ENCODE assay signal across 8 cellular contexts in genomic region chr5:43305948-43306563, GRCh38. TPM values are rescaled to one million over a fixed set of nuclear protein-coding genes. Genes with fewer than 3 reads are reported as not detected.
DNase-seq lines count a peak whose midpoint lies in the region; ATAC-seq and TF ChIP-seq lines count a peak whose summit lies in the region.

No MANE protein-coding gene starts in this region.

- no peak overlapping the region for H2AFZ ChIP-seq in neuron (ENCODE audit: low read depth, low read length)

- intact Hi-C loops in esophagus squamous epithelium (cut with DNase I): loop anchor here (10.0 kb wide), 2 partner anchors 79 to 201 kb away; no protein-coding TSS in a partner anchor

- peak overlapping the region in 1 of 4 donors; percentile 19 for H3K27ac ChIP-seq in esophagus squamous epithelium

- TF ChIP-seq POLR2A in esophagus squamous epithelium (IDR thresholded peaks at IDR 0.05): no peak

- H3K36me3 Mint-ChIP-seq in activated T-cell treated with anti-CD3 and anti-CD28 coated beads, Interleukin-2, amount 50 U/mL, for 72 hours (ENCODE audit: insufficient read depth in 2 of 2): peaks cover 16 to 28% of the 10 kb centered on the region in 2 donors

- H3K36me3 ChIP-seq in esophagus squamous epithelium (peaks cover 0 to 35% (median 0%) of the 10 kb centered on the region in 3 donors), neuron (ENCODE audit: insufficient read depth, low read length) (peaks cover 73% of the 10 kb centered on the region)

- WGBS in esophagus squamous epithelium, 2 donors: 46 to 73% methylated on average over 1 of the region's 1 CpG

- H3K27me3 ChIP-seq in esophagus squamous epithelium (no peaks in the 10 kb centered on the region), neuron (ENCODE audit: insufficient read depth, low read length) (no peaks in the 10 kb centered on the region)

- H3K4me3 ChIP-seq in HFF-Myc (replicated peaks; ENCODE audit: low read depth, low read length): no peak overlapping the region
- H3K4me3 ChIP-seq in esophagus squamous epithelium: no peak overlapping the region
- H3K4me3 ChIP-seq in neuron (ENCODE audit: low read length): peak overlapping the region; percentile 5

- H3K27ac Mint-ChIP-seq in activated T-cell treated with anti-CD3 and anti-CD28 coated beads, Interleukin-2, amount 50 U/mL, for 72 hours: peak overlapping the region; percentile 90

- H3K9me3 ChIP-seq in esophagus squamous epithelium (no peaks in the 10 kb centered on the region), neuron (ENCODE audit: low read length) (no peaks in the 10 kb centered on the region)

- peaks cover 0 to 91% (median 24%) of the 10 kb centered on the region in 3 donors for H3K4me1 ChIP-seq in esophagus squamous epithelium
- peaks cover 72% of the 10 kb centered on the region for H3K4me1 ChIP-seq in neuron (ENCODE audit: insufficient read depth, low read length)

- no peaks in the 10 kb centered on the region for H3K9me3 Mint-ChIP-seq in activated T-cell treated with anti-CD3 and anti-CD28 coated beads, Interleukin-2, amount 50 U/mL, for 72 hours

- H3K4me3 Mint-ChIP-seq in activated T-cell treated with anti-CD3 and anti-CD28 coated beads, Interleukin-2, amount 50 U/mL, for 72 hours: peak overlapping the region; percentile 33 to 79

- DNase-seq in activated T-cell treated with anti-CD3 and anti-CD28 coated beads, Interleukin-2, amount 50 U/mL, for 72 hours: no peak
- DNase-seq in activated T-cell treated with anti-CD3 and anti-CD28 coated beads, Interleukin-2, amount 50 U/mL, for 48 hours: no peak
- DNase-seq in HFF-Myc (ENCODE audit: extremely low read depth, low read depth) (no peak), NCI-H1694 (lab: John Stamatoyannopoulos, UW) (peak; percentile 81), SW480 (ENCODE audit: low spot score) (peak; percentile 57), esophagus squamous epithelium (lab: John Stamatoyannopoulos, UW) (no peak)

- H3K4me1 Mint-ChIP-seq in activated T-cell treated with anti-CD3 and anti-CD28 coated beads, Interleukin-2, amount 50 U/mL, for 72 hours (ENCODE audit: low read depth): peaks cover 84% of the 10 kb centered on the region

- TF ChIP-seq CTCF in HFF-Myc (IDR thresholded peaks at IDR 0.05; ENCODE audit: low read depth, low read length, missing control alignments): peak; percentile 60
- TF ChIP-seq CTCF in esophagus squamous epithelium (IDR thresholded peaks at IDR 0.05): peak; percentile 36 to 74 (median 62)

- no peaks in the 10 kb centered on the region for H3K27me3 Mint-ChIP-seq in activated T-cell treated with anti-CD3 and anti-CD28 coated beads, Interleukin-2, amount 50 U/mL, for 72 hours (ENCODE audit: low read depth)

- ATAC-seq in activated T-cell treated with anti-CD3 and anti-CD28 coated beads, Interleukin-2, amount 50 U/mL, for 72 hours (replicated peaks in 1 of 2): peak; percentile 35 to 41
- ATAC-seq in HG03025 (IDR thresholded peaks at IDR 0.05; ENCODE audit: low FRiP score, unreplicated experiment): no peak

RNA-seq across cellular contexts. Expression of gene HMGCS1, which starts 7.2 kb away (rescaled TPM):
- 10 to 100 TPM; 78.6 to 81.5 TPM for total RNA-seq in activated T-cell treated with anti-CD3 and anti-CD28 coated beads, Interleukin-2, amount 50 U/mL, for 72 hours
- total RNA-seq in esophagus squamous epithelium: 100 to 1,000 TPM in 3 of 4 donors, 10 to 100 TPM in 1; 86.6 to 278 (median 148) TPM

Comparison
In these comparisons a context has a peak if more than half of its experiments do, and no peak if none do; other contexts are left out.
1. DNase-seq: peak in NCI-H1694 (single experiment) and SW480 (single experiment); none in activated T-cell treated with anti-CD3 and anti-CD28 coated beads, Interleukin-2, amount 50 U/mL, for 72 hours (0 of 2), activated T-cell treated with anti-CD3 and anti-CD28 coated beads, Interleukin-2, amount 50 U/mL, for 48 hours (0 of 2), HFF-Myc (single experiment) and esophagus squamous epithelium (single experiment).